23 cellular contexts compared by ENCODE assay signal in genomic region chr1:109977657-109978378, GRCh38. TPM values are rescaled to one million over a fixed set of nuclear protein-coding genes. Genes with fewer than 3 reads are reported as not detected.
DNase-seq lines count a peak whose midpoint lies in the region; ATAC-seq, FAIRE-seq and TF ChIP-seq lines count a peak whose summit lies in the region.
"Had no signal": no experiment of that assay in that cellular context is flagged by ENCODE, and none has a peak within 500 bp of the region (broad histone marks: within the 10 kb centered on the region; RNA-seq: fewer than 3 reads in every experiment).

No MANE protein-coding gene starts in this region.

- H3K27ac ChIP-seq in HepG2 (ENCODE audit: extremely low read length, insufficient read depth, low read length) (no peak overlapping the region), right lobe of liver (no peak overlapping the region), psoas muscle (no peak overlapping the region)
- H3K27ac ChIP-seq: thyroid gland had no signal

- no peak overlapping the region for H3K27ac Mint-ChIP-seq in activated T-cell treated with anti-CD3 and anti-CD28 coated beads, Interleukin-2, amount 50 U/mL, for 72 hours
- no peak overlapping the region for H3K27ac Mint-ChIP-seq in activated CD4-positive, alpha-beta memory T cell treated with anti-CD3 and anti-CD28 coated beads, Interleukin-2, amount 10 ng/mL, durations not matched to agents 7 days and 5 days
- H3K27ac Mint-ChIP-seq: nephron progenitor cell; stimulated activated naive B cell treated with anti-CD40 and anti-IgM and Interleukin-4, amounts not matched to agents 10 μg/mL and 1 μg/mL and 100 μg/mL, for 72 hours; T-helper 1 cell treated with Interleukin-12 subunit alpha and Interleukin-12 subunit beta and Interleukin-4 antibody, amounts not matched to agents 30 μg/mL and 1 μg/mL, for 36 hours had no signal

- H3K4me3 ChIP-seq in HepG2 (replicated peaks in 1 of 3; ENCODE audit: insufficient read depth in 1 of 3, low read depth in 2 of 3, low read length in 3 of 3) (no peak overlapping the region), right lobe of liver (no peak overlapping the region), psoas muscle (no peak overlapping the region)
- H3K4me3 ChIP-seq: SJSA1, skin epidermis, thyroid gland had no signal

- DNase-seq in HepG2 (ENCODE audit: low spot score) (no peak), right lobe of liver (no peak), Right ventricle myocardium superior (peak; percentile 83), psoas muscle (peak; percentile 70 to 84), DMS114 treated with DMSO at 0.1 percent for 48 hours (lab: John Stamatoyannopoulos, UW; ENCODE audit: unreplicated experiment) (no peak)
- no peak for DNase-seq in activated T-cell treated with anti-CD3 and anti-CD28 coated beads, Interleukin-2, amount 50 U/mL, for 72 hours
- no peak for DNase-seq in activated CD4-positive, alpha-beta memory T cell treated with anti-CD3 and anti-CD28 coated beads, Interleukin-2, amount 10 ng/mL, durations not matched to agents 7 days and 5 days
- DNase-seq: amygdala; BE2C; Caco-2; central memory CD4-positive, alpha-beta T cell; EL; NCI-H146; NCI-H748 treated with DMSO at 0.1 percent for 48 hours; nephron progenitor cell; stimulated activated CD4-positive, alpha-beta T cell treated with anti-CD3 and anti-CD28 coated beads, Interleukin-2, amount 100 ng/mL, for 24 hours; stimulated activated naive B cell treated with anti-CD40 and anti-IgM and Interleukin-4, amounts not matched to agents 10 μg/mL and 1 μg/mL and 100 μg/mL, for 72 hours; thyroid gland had no signal

- H3K9ac ChIP-seq in HepG2 (ENCODE audit: insufficient read depth, low read depth, low read length) = no peak overlapping the region

- POLR2A ChIA-PET in HepG2 (lab: Yijun Ruan, JAX) = interaction anchor here (7.1 kb wide), 1 partner anchor 17 kb away, joined by 34 read pairs; no protein-coding TSS in a partner anchor
- POLR2A ChIA-PET in activated CD4-positive, alpha-beta memory T cell treated with anti-CD3 and anti-CD28 coated beads, Interleukin-2, amount 10 ng/mL, durations not matched to agents 7 days and 5 days (lab: Charles Lee) = interaction anchor here (1.0 kb wide), 1 partner anchor 18 kb away, joined by 3 read pairs; no protein-coding TSS in a partner anchor

- peaks cover 15% of the 10 kb centered on the region for H3K9me3 ChIP-seq in HepG2 (ENCODE audit: low read length)
- no peaks in the 10 kb centered on the region for H3K9me3 ChIP-seq in right lobe of liver
- no peaks in the 10 kb centered on the region for H3K9me3 ChIP-seq in psoas muscle
- H3K9me3 ChIP-seq: BE2C, SJSA1, thyroid gland had no signal

- in situ Hi-C loops in HepG2 (cut with HindIII; ENCODE audit: extremely low pct_ligation_motif_present, low pct_unique_long_range_greater_than_20kb) = no loop called here

- intact Hi-C loops in HepG2 (cut with micrococcal nuclease; ENCODE audit: unreplicated experiment) (no loop called here), right lobe of liver (cut with DNase I) (loop anchor here in 1 of 2 donors (10.0 kb wide), 1 partner anchor 63 kb away; the partner anchor contains the start of gene CSF1), Right ventricle myocardium superior (cut with DNase I) (no loop called here), psoas muscle (cut with DNase I) (no loop called here)

- no peak overlapping the region for H2AFZ ChIP-seq in HepG2 (ENCODE audit: low read length)

- no peak for TF ChIP-seq CTCF in HepG2 (CRISPR knock-in tag; IDR thresholded peaks at IDR 0.05)
- no peak for TF ChIP-seq CTCF in right lobe of liver (IDR thresholded peaks at IDR 0.05)
- no peak for TF ChIP-seq CTCF in psoas muscle (IDR thresholded peaks at IDR 0.05)

- no peak overlapping the region for H3K4me2 ChIP-seq in HepG2 (ENCODE audit: low read depth, low read length)

- H3K4me3 Mint-ChIP-seq in activated T-cell treated with anti-CD3 and anti-CD28 coated beads, Interleukin-2, amount 50 U/mL, for 72 hours = no peak overlapping the region
- no peak overlapping the region for H3K4me3 Mint-ChIP-seq in activated CD4-positive, alpha-beta memory T cell treated with anti-CD3 and anti-CD28 coated beads, Interleukin-2, amount 10 ng/mL, durations not matched to agents 7 days and 5 days
- H3K4me3 Mint-ChIP-seq: nephron progenitor cell; stimulated activated naive B cell treated with anti-CD40 and anti-IgM and Interleukin-4, amounts not matched to agents 10 μg/mL and 1 μg/mL and 100 μg/mL, for 72 hours; T-helper 1 cell treated with Interleukin-12 subunit alpha and Interleukin-12 subunit beta and Interleukin-4 antibody, amounts not matched to agents 30 μg/mL and 1 μg/mL, for 36 hours had no signal

- H3K9me3 Mint-ChIP-seq in activated T-cell treated with anti-CD3 and anti-CD28 coated beads, Interleukin-2, amount 50 U/mL, for 72 hours = no peaks in the 10 kb centered on the region
- no peaks in the 10 kb centered on the region for H3K9me3 Mint-ChIP-seq in activated CD4-positive, alpha-beta memory T cell treated with anti-CD3 and anti-CD28 coated beads, Interleukin-2, amount 10 ng/mL, durations not matched to agents 7 days and 5 days
- H3K9me3 Mint-ChIP-seq: nephron progenitor cell; stimulated activated naive B cell treated with anti-CD40 and anti-IgM and Interleukin-4, amounts not matched to agents 10 μg/mL and 1 μg/mL and 100 μg/mL, for 72 hours; T-helper 1 cell treated with Interleukin-12 subunit alpha and Interleukin-12 subunit beta and Interleukin-4 antibody, amounts not matched to agents 30 μg/mL and 1 μg/mL, for 36 hours had no signal

- no peaks in the 10 kb centered on the region for H4K20me1 ChIP-seq in HepG2 (ENCODE audit: insufficient read depth, low read length)

- TF ChIP-seq RAD21 in HepG2 (CRISPR knock-in tag; IDR thresholded peaks at IDR 0.05) = no peak

- H3K4me1 ChIP-seq in HepG2 (ENCODE audit: insufficient read depth, low read length) (peaks cover 63% of the 10 kb centered on the region), right lobe of liver (peaks cover 0 to 22% (median 5%) of the 10 kb centered on the region in 4 donors), psoas muscle (peaks cover 26% of the 10 kb centered on the region)
- H3K4me1 ChIP-seq: BE2C had no signal

- H3K79me2 ChIP-seq in HepG2 (ENCODE audit: insufficient read depth, low read length) = no peaks in the 10 kb centered on the region

- no peaks in the 10 kb centered on the region for H3K27me3 ChIP-seq in HepG2 (ENCODE audit: control insufficient read depth in 1 of 2, insufficient read depth in 2 of 2, low read length in 2 of 2)
- no peaks in the 10 kb centered on the region for H3K27me3 ChIP-seq in right lobe of liver
- H3K27me3 ChIP-seq in psoas muscle (ENCODE audit: insufficient read depth in 3 of 3, low read length in 2 of 3) = no peaks in the 10 kb centered on the region
- H3K27me3 ChIP-seq: BE2C, SJSA1, thyroid gland had no signal

- 93% methylated on average over 7 of the region's 12 CpGs for WGBS in HepG2 (ENCODE audit: low lambda C conversion rate)
- 100% methylated on average over 2 of the region's 12 CpGs for WGBS in right lobe of liver (ENCODE audit: insufficient coverage, low coverage, low lambda C conversion rate, missing lambda C conversion rate)
- WGBS in psoas muscle, 3 donors = 66 to 79% (median 66%) methylated on average over 12 of the region's 12 CpGs

- H3K36me3 ChIP-seq in HepG2 (replicated peaks in 1 of 2; ENCODE audit: control insufficient read depth in 1 of 2, insufficient read depth in 2 of 2, low read length in 2 of 2) (no peaks in the 10 kb centered on the region), right lobe of liver (no peaks in the 10 kb centered on the region), psoas muscle (ENCODE audit: insufficient read depth in 1 of 2, low read depth in 1 of 2) (no peaks in the 10 kb centered on the region)
- H3K36me3 ChIP-seq: BE2C, SJSA1, thyroid gland had no signal

- peaks cover 16% of the 10 kb centered on the region for H3K27me3 Mint-ChIP-seq in activated T-cell treated with anti-CD3 and anti-CD28 coated beads, Interleukin-2, amount 50 U/mL, for 72 hours (ENCODE audit: low read depth)
- peaks cover 14% of the 10 kb centered on the region for H3K27me3 Mint-ChIP-seq in activated CD4-positive, alpha-beta memory T cell treated with anti-CD3 and anti-CD28 coated beads, Interleukin-2, amount 10 ng/mL, durations not matched to agents 7 days and 5 days

- no peak for TF ChIP-seq POLR2A in HepG2 (IDR thresholded peaks at IDR 0.05; ENCODE audit: insufficient read depth in 1 of 2, low read depth in 2 of 2, low read length in 2 of 2)
- no peak for TF ChIP-seq POLR2A in right lobe of liver (IDR thresholded peaks at IDR 0.05)

- no TSS peak for BruUV-seq in HepG2 (replicated peaks; lab: Mats Ljungman, UMichigan)

- no peaks in the 10 kb centered on the region for H3K36me3 Mint-ChIP-seq in activated T-cell treated with anti-CD3 and anti-CD28 coated beads, Interleukin-2, amount 50 U/mL, for 72 hours (ENCODE audit: insufficient read depth in 2 of 2)
- no peaks in the 10 kb centered on the region for H3K36me3 Mint-ChIP-seq in activated CD4-positive, alpha-beta memory T cell treated with anti-CD3 and anti-CD28 coated beads, Interleukin-2, amount 10 ng/mL, durations not matched to agents 7 days and 5 days (ENCODE audit: low read depth)
- H3K36me3 Mint-ChIP-seq: stimulated activated naive B cell treated with anti-CD40 and anti-IgM and Interleukin-4, amounts not matched to agents 10 μg/mL and 1 μg/mL and 100 μg/mL, for 72 hours had no signal

- TF ChIP-seq EP300 in HepG2 (IDR thresholded peaks at IDR 0.05; ENCODE audit: low read depth in 2 of 2, low read length in 2 of 2) = no peak
- TF ChIP-seq EP300 in HepG2 (CRISPR knock-in tag; IDR thresholded peaks at IDR 0.05; ENCODE audit: borderline replicate concordance) = no peak

- no peak for ATAC-seq in HepG2
- ATAC-seq in right lobe of liver = no peak
- ATAC-seq in Right ventricle myocardium superior (ENCODE audit: poor library complexity) = peak; percentile 79
- peak in 1 of 4 donors; percentile 55 for ATAC-seq in psoas muscle
- ATAC-seq in GM18909 (IDR thresholded peaks at IDR 0.05; ENCODE audit: poor library complexity, unreplicated experiment) = no peak
- no peak for ATAC-seq in activated T-cell treated with anti-CD3 and anti-CD28 coated beads, Interleukin-2, amount 50 U/mL, for 72 hours (replicated peaks in 1 of 2)
- ATAC-seq: stimulated activated naive B cell treated with anti-CD40 and anti-IgM and Interleukin-4, amounts not matched to agents 10 μg/mL and 1 μg/mL and 100 μg/mL, for 72 hours had no signal

- CTCF ChIA-PET in HepG2 (lab: Yijun Ruan, JAX; ENCODE audit: low intra/inter-chr PET ratio, low total read pairs) = interaction anchor here (3.3 kb wide), 1 partner anchor 17 kb away, joined by 17 read pairs; no protein-coding TSS in a partner anchor
- CTCF ChIA-PET in activated CD4-positive, alpha-beta memory T cell treated with anti-CD3 and anti-CD28 coated beads, Interleukin-2, amount 10 ng/mL, durations not matched to agents 7 days and 5 days (lab: Charles Lee) = interaction anchor here (0.6 to 14.6 kb wide), 3 partner anchors 30 to 333 kb away, joined by 3 to 655 read pairs (median 3); no protein-coding TSS in a partner anchor

- no peak for FAIRE-seq in HepG2 (lab: Jason Lieb, UNC)
- FAIRE-seq: frontal cortex had no signal

- no peaks in the 10 kb centered on the region for H3K4me1 Mint-ChIP-seq in activated T-cell treated with anti-CD3 and anti-CD28 coated beads, Interleukin-2, amount 50 U/mL, for 72 hours (ENCODE audit: low read depth)
- no peaks in the 10 kb centered on the region for H3K4me1 Mint-ChIP-seq in activated CD4-positive, alpha-beta memory T cell treated with anti-CD3 and anti-CD28 coated beads, Interleukin-2, amount 10 ng/mL, durations not matched to agents 7 days and 5 days
- H3K4me1 Mint-ChIP-seq: stimulated activated naive B cell treated with anti-CD40 and anti-IgM and Interleukin-4, amounts not matched to agents 10 μg/mL and 1 μg/mL and 100 μg/mL, for 72 hours had no signal

RNA-seq across cellular contexts. Expression of gene AHCYL1, which starts 6.7 kb away (rescaled TPM):
- total RNA-seq in HepG2 (2016; rRNA removed; fragmentation: Illumina TruSeq; extraction: Trizol) (40.9 and 63.2 TPM in 2 replicates), right lobe of liver (10 to 100 TPM; 51.4 to 77.5 (median 56.0) TPM), Right ventricle myocardium superior (39.8 TPM), psoas muscle (100 to 1,000 TPM in 1 of 4 donors, 10 to 100 TPM in 3; 60.2 to 128 (median 88.9) TPM)
- 3.7 and 5.4 TPM in 2 replicates for total RNA-seq in HepG2 (2016; cell fraction: cytosol; rRNA removed; fragmentation: Illumina TruSeq; extraction: Trizol; ENCODE audit: low read depth)
- 40.0 and 59.5 TPM in 2 replicates for total RNA-seq in HepG2 (2016; cell fraction: insoluble cytoplasmic fraction; rRNA removed; fragmentation: Illumina TruSeq; extraction: Trizol)
- 22.3 and 23.2 TPM in 2 replicates for total RNA-seq in HepG2 (2016; cell fraction: membrane; rRNA removed; fragmentation: Illumina TruSeq; extraction: Trizol)
- 37.9 and 43.8 TPM in 2 replicates for total RNA-seq in HepG2 (2016; cell fraction: nucleus; rRNA removed; fragmentation: Illumina TruSeq; extraction: Trizol)
- polyA plus RNA-seq in HepG2 (2011; rRNA removed) (69.4 and 76.3 TPM in 2 replicates), psoas muscle (10 to 100 TPM; 42.5 to 47.2 (median 46.2) TPM)
- polyA plus RNA-seq in HepG2 (2011; cell fraction: cytosol; rRNA removed) = 38.4 and 54.0 TPM in 2 replicates
- polyA plus RNA-seq in HepG2 (2011; cell fraction: nucleus; rRNA removed) = 64.7 and 65.0 TPM in 2 replicates
- polyA plus RNA-seq in HepG2 (2012) = 76.2 and 86.9 TPM in 2 replicates
- polyA plus RNA-seq in HepG2 (2016; cell fraction: cytosol; fragmentation: Illumina TruSeq; extraction: Trizol; ENCODE audit: low read depth) = 3.1 TPM in 2 replicates
- polyA plus RNA-seq in HepG2 (2016; cell fraction: insoluble cytoplasmic fraction; fragmentation: Illumina TruSeq; extraction: Trizol; ENCODE audit: low read depth) = 70.3 and 75.5 TPM in 2 replicates
- polyA plus RNA-seq in HepG2 (2016; cell fraction: membrane; fragmentation: Illumina TruSeq; extraction: Trizol; ENCODE audit: low read depth) = 12.5 and 13.4 TPM in 2 replicates
- 70.7 and 72.2 TPM in 2 replicates for polyA plus RNA-seq in HepG2 (2016; cell fraction: nucleus; fragmentation: Illumina TruSeq; extraction: Trizol; ENCODE audit: insufficient read depth, low read depth)
- polyA minus RNA-seq in HepG2 (2011; rRNA and poly(A)+ RNA removed; ENCODE audit: low replicate concordance) = 45.5 and 101 TPM in 2 replicates
- polyA minus RNA-seq in HepG2 (2011; cell fraction: cytosol; rRNA and poly(A)+ RNA removed) = 37.5 and 49.8 TPM in 2 replicates
- 38.5 and 46.5 TPM in 2 replicates for polyA minus RNA-seq in HepG2 (2011; cell fraction: nucleus; rRNA and poly(A)+ RNA removed)
- total RNA-seq in activated T-cell treated with anti-CD3 and anti-CD28 coated beads, Interleukin-2, amount 50 U/mL, for 72 hours = 100 to 1,000 TPM in 1 of 2 donors, 10 to 100 TPM in 1; 87.0 to 101 TPM
- 10 to 100 TPM; 56.5 to 57.0 TPM for total RNA-seq in activated CD4-positive, alpha-beta memory T cell treated with anti-CD3 and anti-CD28 coated beads, Interleukin-2, amount 10 ng/mL, durations not matched to agents 7 days and 5 days

RNA-seq across cellular contexts. Expression of gene STRIP1, which starts 56.6 kb away (rescaled TPM):
- 16.3 and 27.9 TPM in 2 replicates for total RNA-seq in HepG2 (2016; rRNA removed; fragmentation: Illumina TruSeq; extraction: Trizol)
- 6.2 and 7.1 TPM in 2 replicates for total RNA-seq in HepG2 (2016; cell fraction: cytosol; rRNA removed; fragmentation: Illumina TruSeq; extraction: Trizol; ENCODE audit: low read depth)
- total RNA-seq in HepG2 (2016; cell fraction: insoluble cytoplasmic fraction; rRNA removed; fragmentation: Illumina TruSeq; extraction: Trizol) = 14.0 and 27.8 TPM in 2 replicates
- 10.0 and 13.7 TPM in 2 replicates for total RNA-seq in HepG2 (2016; cell fraction: membrane; rRNA removed; fragmentation: Illumina TruSeq; extraction: Trizol)
- 37.6 and 44.2 TPM in 2 replicates for total RNA-seq in HepG2 (2016; cell fraction: nucleus; rRNA removed; fragmentation: Illumina TruSeq; extraction: Trizol)
- polyA plus RNA-seq in HepG2 (2011; rRNA removed) = 20.9 and 26.3 TPM in 2 replicates
- polyA plus RNA-seq in HepG2 (2011; cell fraction: cytosol; rRNA removed) = 15.1 and 16.2 TPM in 2 replicates
- 91.2 and 91.4 TPM in 2 replicates for polyA plus RNA-seq in HepG2 (2011; cell fraction: nucleus; rRNA removed)
- 16.7 and 21.2 TPM in 2 replicates for polyA plus RNA-seq in HepG2 (2012)
- polyA plus RNA-seq in HepG2 (2016; cell fraction: cytosol; fragmentation: Illumina TruSeq; extraction: Trizol; ENCODE audit: low read depth) = 1.0 and 1.3 TPM in 2 replicates
- 10.0 and 11.4 TPM in 2 replicates for polyA plus RNA-seq in HepG2 (2016; cell fraction: insoluble cytoplasmic fraction; fragmentation: Illumina TruSeq; extraction: Trizol; ENCODE audit: low read depth)
- polyA plus RNA-seq in HepG2 (2016; cell fraction: membrane; fragmentation: Illumina TruSeq; extraction: Trizol; ENCODE audit: low read depth) = 2.5 and 2.7 TPM in 2 replicates
- polyA plus RNA-seq in HepG2 (2016; cell fraction: nucleus; fragmentation: Illumina TruSeq; extraction: Trizol; ENCODE audit: insufficient read depth, low read depth) = 50.1 TPM in 2 replicates
- polyA minus RNA-seq in HepG2 (2011; rRNA and poly(A)+ RNA removed; ENCODE audit: low replicate concordance) = 42.0 and 70.7 TPM in 2 replicates
- 12.7 and 13.3 TPM in 2 replicates for polyA minus RNA-seq in HepG2 (2011; cell fraction: cytosol; rRNA and poly(A)+ RNA removed)
- polyA minus RNA-seq in HepG2 (2011; cell fraction: nucleus; rRNA and poly(A)+ RNA removed) = 70.0 and 73.5 TPM in 2 replicates
- total RNA-seq in right lobe of liver = 10 to 100 TPM in 5 of 6 experiments, 1 to 10 TPM in 1; 9.9 to 15.5 (median 12.4) TPM
- 16.2 TPM for total RNA-seq in Right ventricle myocardium superior
- total RNA-seq in psoas muscle = 10 to 100 TPM; 16.1 to 23.1 (median 17.0) TPM
- polyA plus RNA-seq in psoas muscle = 10 to 100 TPM; 12.1 to 17.4 (median 13.5) TPM
- total RNA-seq in activated T-cell treated with anti-CD3 and anti-CD28 coated beads, Interleukin-2, amount 50 U/mL, for 72 hours = 10 to 100 TPM; 35.8 to 41.0 TPM
- total RNA-seq in activated CD4-positive, alpha-beta memory T cell treated with anti-CD3 and anti-CD28 coated beads, Interleukin-2, amount 10 ng/mL, durations not matched to agents 7 days and 5 days = 10 to 100 TPM; 34.1 to 34.7 TPM

Comparison
In these comparisons a context has a peak if more than half of its experiments do, and no peak if none do; other contexts are left out.
1. DNase-seq: peak in Right ventricle myocardium superior (single experiment) and psoas muscle (2 of 2); none in HepG2 (single experiment), right lobe of liver (0 of 3), activated T-cell treated with anti-CD3 and anti-CD28 coated beads, Interleukin-2, amount 50 U/mL, for 72 hours (0 of 2), DMS114 treated with DMSO at 0.1 percent for 48 hours (single experiment) and activated CD4-positive, alpha-beta memory T cell treated with anti-CD3 and anti-CD28 coated beads, Interleukin-2, amount 10 ng/mL, durations not matched to agents 7 days and 5 days (single experiment).